ENCODE assay signal across 15 cellular contexts in genomic region chr3:40585381-40586016, GRCh38.
DNase-seq lines count a peak whose midpoint lies in the region; ATAC-seq and TF ChIP-seq lines count a peak whose summit lies in the region.
"Had no signal": no experiment of that assay in that cellular context is flagged by ENCODE, and none has a peak within 500 bp of the region (broad histone marks: within the 10 kb centered on the region; RNA-seq: fewer than 3 reads in every experiment).

No MANE protein-coding gene starts in this region.

- WGBS in gastroesophageal sphincter (ENCODE audit: low coverage in 1 of 2), 2 donors: 83 to 100% methylated on average over 1 to 5 of the region's 6 CpGs

- H3K36me3 Mint-ChIP-seq in GM23338 (ENCODE audit: low read depth): no peaks in the 10 kb centered on the region
- H3K36me3 Mint-ChIP-seq in neural crest cell (ENCODE audit: low read depth): no peaks in the 10 kb centered on the region

- no peak for TF ChIP-seq POLR2A in gastroesophageal sphincter (IDR thresholded peaks at IDR 0.05)

- H3K27me3 Mint-ChIP-seq in GM23338 (ENCODE audit: insufficient read depth, low read depth, poor library complexity): peaks cover 13% of the 10 kb centered on the region
- H3K27me3 Mint-ChIP-seq in neural crest cell (ENCODE audit: low read depth): no peaks in the 10 kb centered on the region

- no peak overlapping the region for H3K4me3 Mint-ChIP-seq in GM23338
- H3K4me3 Mint-ChIP-seq in neural crest cell: peak overlapping the region; percentile 4

- TF ChIP-seq EP300 in gastroesophageal sphincter (IDR thresholded peaks at IDR 0.05): no peak

- ATAC-seq in GM18511 (IDR thresholded peaks at IDR 0.05; ENCODE audit: unreplicated experiment) (peak; percentile 66), GM23338 (no peak), HG02642 (IDR thresholded peaks at IDR 0.05; ENCODE audit: poor library complexity, unreplicated experiment) (no peak), HG02970 (IDR thresholded peaks at IDR 0.05; ENCODE audit: low FRiP score, unreplicated experiment) (no peak), gastroesophageal sphincter (no peak)

- H3K9me3 ChIP-seq in SJCRH30 (replicated peaks) (no peaks in the 10 kb centered on the region), gastroesophageal sphincter (no peaks in the 10 kb centered on the region)
- H3K9me3 ChIP-seq: psoas muscle had no signal

- H3K9me2 ChIP-seq in GM23338 (ENCODE audit: insufficient read depth): no peaks in the 10 kb centered on the region

- H4K20me1 ChIP-seq in GM23338 (replicated peaks; ENCODE audit: insufficient read depth): no peaks in the 10 kb centered on the region

- H3K36me3 ChIP-seq in GM23338 (ENCODE audit: insufficient read depth): no peaks in the 10 kb centered on the region
- no peaks in the 10 kb centered on the region for H3K36me3 ChIP-seq in SJCRH30
- no peaks in the 10 kb centered on the region for H3K36me3 ChIP-seq in gastroesophageal sphincter

- H3K79me2 ChIP-seq in GM23338 (replicated peaks; ENCODE audit: insufficient read depth): no peaks in the 10 kb centered on the region

- peak overlapping the region; percentile 82 for H2AFZ ChIP-seq in GM23338

- 0 out of 2 replicates have a peak, but pooled peaks cover 4% of the 10 kb centered on the region for H3K27me3 ChIP-seq in GM23338 (ENCODE audit: insufficient read depth)
- no peaks in the 10 kb centered on the region for H3K27me3 ChIP-seq in SJCRH30
- no peaks in the 10 kb centered on the region for H3K27me3 ChIP-seq in gastroesophageal sphincter
- H3K27me3 ChIP-seq: dorsolateral prefrontal cortex had no signal

- no peaks in the 10 kb centered on the region for H3F3A ChIP-seq in GM23338 (replicated peaks; ENCODE audit: low read depth)

- H3K9me3 Mint-ChIP-seq in GM23338 (no peaks in the 10 kb centered on the region), neural crest cell (no peaks in the 10 kb centered on the region)

- H3K27ac ChIP-seq in GM23338 (ENCODE audit: low read depth) (no peak overlapping the region), SJCRH30 (peak overlapping the region; percentile 79), gastroesophageal sphincter (no peak overlapping the region)
- H3K27ac ChIP-seq: psoas muscle had no signal

- H3K4me1 ChIP-seq in GM23338 (ENCODE audit: insufficient read depth) (peaks cover 18% of the 10 kb centered on the region), SJCRH30 (peaks cover 25% of the 10 kb centered on the region), gastroesophageal sphincter (peaks cover 0 to 15% (median 12%) of the 10 kb centered on the region in 3 donors)
- H3K4me1 ChIP-seq: psoas muscle had no signal

- TF ChIP-seq CTCF in GM23338 (conservative IDR thresholded peaks at IDR 0.05; ENCODE audit: low read depth in 2 of 2): no peak
- no peak for TF ChIP-seq CTCF in neural crest cell (conservative IDR thresholded peaks at IDR 0.05)
- TF ChIP-seq CTCF in gastroesophageal sphincter (IDR thresholded peaks at IDR 0.05): no peak

- no peak for DNase-seq in GM23338 (ENCODE audit: low spot score)
- peak; percentile 73 to 81 for DNase-seq in SJCRH30
- DNase-seq in neural crest cell (ENCODE audit: low read depth, low spot score): no peak
- no peak for DNase-seq in hippocampal formation (lab: John Stamatoyannopoulos, UW)
- DNase-seq: activated CD4-positive, alpha-beta T cell treated with anti-CD3 and anti-CD28 coated beads, Interleukin-2, amount 50 U/mL, for 4 hours; activated gamma-delta T cell treated with Interleukin-2 at 50 U/mL for 16 hours; dorsolateral prefrontal cortex; NCI-H1417 treated with DMSO at 0.1 percent for 48 hours; psoas muscle; stimulated activated CD4-positive, alpha-beta T cell treated with anti-CD3 and anti-CD28 coated beads, Interleukin-2, amount 100 ng/mL, for 24 hours; T-helper 9 cell had no signal

- H3K27ac Mint-ChIP-seq in GM23338 (no peak overlapping the region), neural crest cell (ENCODE audit: unreplicated experiment) (peak overlapping the region; percentile 31)

- H3K4me3 ChIP-seq in GM23338: no peak overlapping the region
- H3K4me3 ChIP-seq in SJCRH30: peak overlapping the region; percentile 31; the same call in 1 of the 2 replicates
- H3K4me3 ChIP-seq in gastroesophageal sphincter: no peak overlapping the region
- H3K4me3 ChIP-seq: psoas muscle had no signal

- peak overlapping the region; percentile 76; the same call in 1 of the 2 replicates for H3K4me2 ChIP-seq in GM23338

- H3K4me1 Mint-ChIP-seq in GM23338 (peaks cover 22% of the 10 kb centered on the region), neural crest cell (peaks cover 40% of the 10 kb centered on the region)

TF ChIP-seq in GM23338, 12 proteins besides CTCF, POLR2A, EP300 and RAD21:
- TF ChIP-seq EZH2 (IDR thresholded peaks at IDR 0.05; ENCODE audit: low read depth, unreplicated experiment) (no peak), POLR2AphosphoS5 (IDR thresholded peaks at IDR 0.05; ENCODE audit: low read depth) (no peak), REST (IDR thresholded peaks at IDR 0.05; ENCODE audit: unreplicated experiment) (no peak), JUNB (IDR thresholded peaks at IDR 0.05; ENCODE audit: unreplicated experiment) (no peak), ETS1 (IDR thresholded peaks at IDR 0.05) (no peak)

Comparison
In these comparisons a context has a peak if more than half of its experiments do, and no peak if none do; other contexts are left out.
1. DNase-seq: peak in SJCRH30 (2 of 2); none in GM23338 (single experiment), neural crest cell (single experiment) and hippocampal formation (0 of 2).